ENCODE assay signal across 25 cellular contexts in the genomic region with DNA sequence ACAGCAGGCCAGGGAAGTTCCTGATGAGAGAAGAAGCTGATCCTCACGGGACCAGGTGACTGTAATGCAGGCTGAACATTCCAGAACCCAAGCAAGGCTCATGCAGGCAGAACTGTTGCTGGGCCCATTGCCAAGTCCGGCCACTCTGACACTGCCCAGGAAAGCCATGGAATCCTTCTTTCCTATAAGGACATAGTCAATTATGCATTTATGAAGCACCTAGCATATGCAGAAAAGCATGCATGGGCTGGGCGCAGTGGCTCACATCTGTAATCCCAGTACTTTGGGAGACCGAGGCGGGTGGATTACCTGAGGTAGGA.
A peak's percentile ranks its signal among the peaks of the same experiment; 100 is the strongest.
DNase-seq lines count a peak whose midpoint lies in the region; ATAC-seq, FAIRE-seq and TF ChIP-seq lines count a peak whose summit lies in the region.
"Had no signal": no experiment of that assay in that cellular context is flagged by ENCODE, and none has a peak within 500 bp of the region (broad histone marks: within the 10 kb centered on the region; RNA-seq: fewer than 3 reads in every experiment).

No MANE protein-coding gene starts in this region.

- no peak overlapping the region for H4K91ac ChIP-seq in H1 (replicated peaks; ENCODE audit: insufficient read length, low read length)

- H3K27me3 ChIP-seq in heart left ventricle = no peaks in the 10 kb centered on the region
- H3K27me3 ChIP-seq in H1 (replicated peaks in 1 of 4; ENCODE audit: control insufficient read depth in 3 of 4, extremely low read depth in 1 of 4, insufficient read depth in 3 of 4, low read length in 3 of 4) = no peaks in the 10 kb centered on the region
- H3K27me3 ChIP-seq in subcutaneous abdominal adipose tissue (ENCODE audit: control insufficient read depth in 5 of 5, insufficient read depth in 4 of 5, low read length in 5 of 5) = no peaks in the 10 kb centered on the region
- H3K27me3 ChIP-seq: BE2C; BLaER1 treated with 17β-estradiol and CSF1 and Interleukin-3, amounts not matched to agents 10 nM and 100 nM had no signal

- no peak for TF ChIP-seq CTCF in heart left ventricle (IDR thresholded peaks at IDR 0.05)
- no peak for TF ChIP-seq CTCF in H1 (IDR thresholded peaks at IDR 0.05; ENCODE audit: control extremely low read depth in 1 of 3, insufficient read depth in 1 of 3, low read depth in 1 of 3, low read length in 3 of 3)

- H3K4me1 ChIP-seq in heart left ventricle (peaks cover 0 to 26% (median 7%) of the 10 kb centered on the region in 12 donors), H1 (replicated peaks in 1 of 4; ENCODE audit: control insufficient read depth in 3 of 4, insufficient read depth in 4 of 4, low read length in 3 of 4) (peaks cover 0 to 3% (median 2%) of the 10 kb centered on the region in 4 experiments; a peak in 2 of 7 replicates), subcutaneous abdominal adipose tissue (ENCODE audit: control insufficient read depth in 5 of 5, insufficient read depth in 5 of 5, low read length in 5 of 5) (peaks cover 3 to 34% (median 19%) of the 10 kb centered on the region in 5 donors)
- H3K4me1 ChIP-seq: A549; BE2C; BLaER1 treated with 17β-estradiol and CSF1 and Interleukin-3, amounts not matched to agents 10 nM and 100 nM had no signal

- H2BK12ac ChIP-seq in H1 (ENCODE audit: low read depth, low read length) = no peak overlapping the region

- peaks cover 0 to 7% of the 10 kb centered on the region in 2 experiments for H4K20me1 ChIP-seq in H1 (replicated peaks in 1 of 2; ENCODE audit: control insufficient read depth in 1 of 2, insufficient read depth in 2 of 2, low read length in 2 of 2)
- H4K20me1 ChIP-seq: BLaER1 treated with 17β-estradiol and CSF1 and Interleukin-3, amounts not matched to agents 10 nM and 100 nM had no signal

- no peak overlapping the region for H3K56ac ChIP-seq in H1 (replicated peaks; ENCODE audit: insufficient read length, low read depth, low read length)

- POLR2A ChIA-PET in H1 (lab: Charles Lee; ENCODE audit: partially characterized antibody) = no interaction called here

- H3K27ac ChIP-seq in heart left ventricle (peak overlapping the region in 10 of 12 donors; percentile 60 to 92 (median 74)), H1 (ENCODE audit: low read depth, low read length) (no peak overlapping the region), subcutaneous abdominal adipose tissue (ENCODE audit: low read depth, low read length) (peak overlapping the region; percentile 21)
- H3K27ac ChIP-seq: A549; BLaER1 treated with 17β-estradiol and CSF1 and Interleukin-3, amounts not matched to agents 10 nM and 100 nM; GM23248 had no signal

- no peaks in the 10 kb centered on the region for H3K36me3 ChIP-seq in heart left ventricle
- no peaks in the 10 kb centered on the region for H3K36me3 ChIP-seq in H1 (ENCODE audit: control insufficient read depth in 2 of 4, insufficient read depth in 4 of 4, low read length in 3 of 4)
- no peaks in the 10 kb centered on the region for H3K36me3 ChIP-seq in subcutaneous abdominal adipose tissue (ENCODE audit: control insufficient read depth in 5 of 5, insufficient read depth in 5 of 5, low read length in 5 of 5)
- H3K36me3 ChIP-seq: BE2C; BLaER1 treated with 17β-estradiol and CSF1 and Interleukin-3, amounts not matched to agents 10 nM and 100 nM had no signal

- H2BK5ac ChIP-seq in H1 (ENCODE audit: low read depth, low read length) = no peak overlapping the region

- no peak overlapping the region for H4K5ac ChIP-seq in H1 (ENCODE audit: insufficient read length, low read depth, low read length)

- TF ChIP-seq RAD21 in H1 (IDR thresholded peaks at IDR 0.05 in 1 of 2, conservative IDR thresholded peaks at IDR 0.05 in 1 of 2; ENCODE audit: low read depth in 2 of 2, low read length in 2 of 2) = no peak

- TF ChIP-seq POLR2A in heart left ventricle (IDR thresholded peaks at IDR 0.05) (no peak), H1 (IDR thresholded peaks at IDR 0.05; ENCODE audit: control extremely low read depth in 1 of 2, low read depth in 2 of 2, low read length in 2 of 2) (no peak)

- intact Hi-C loops in heart left ventricle (cut with DNase I) (loop anchor here in 2 of 10 donors (5.0 to 10.0 kb wide), 3 partner anchors 85 to 162 kb away; partner anchors contain the start of gene SLC1A3 (in 1 of the 2)), Right ventricle myocardium inferior (cut with DNase I) (loop anchor here (5.0 kb wide), 2 partner anchors 50 to 85 kb away; partner anchors contain the start of gene SLC1A3), left ventricle myocardium superior (cut with micrococcal nuclease) (no loop called here)

- no peak overlapping the region for H2AK5ac ChIP-seq in H1 (ENCODE audit: low read depth, low read length)

- H4K8ac ChIP-seq in H1 (ENCODE audit: extremely low read depth, insufficient read depth, low read length) = no peak overlapping the region; the same call in 1 of the 2 replicates

- H2BK120ac ChIP-seq in H1 (replicated peaks; ENCODE audit: low read depth, low read length) = no peak overlapping the region

- H2AFZ ChIP-seq in H1 (ENCODE audit: low read length) = 0 out of 2 replicates have a peak overlapping the region, but pooled peaks have one; percentile 97
- H2AFZ ChIP-seq: GM23248 had no signal

- FAIRE-seq in H1 (lab: Jason Lieb, UNC) = no peak
- FAIRE-seq: A549, D721Med, GM12891, GM19239 had no signal

- H3K9me3 ChIP-seq in heart left ventricle = peaks cover 0 to 10% (median 0%) of the 10 kb centered on the region in 12 donors
- no peaks in the 10 kb centered on the region for H3K9me3 ChIP-seq in H1 (ENCODE audit: insufficient read depth in 2 of 2, low read depth in 1 of 2, low read length in 1 of 2)
- no peaks in the 10 kb centered on the region for H3K9me3 ChIP-seq in subcutaneous abdominal adipose tissue (ENCODE audit: control insufficient read depth in 5 of 5, low read length in 5 of 5)
- H3K9me3 ChIP-seq: A549, BE2C had no signal

- no peak for ATAC-seq in heart left ventricle
- ATAC-seq in Right ventricle myocardium inferior = no peak
- ATAC-seq in left ventricle myocardium superior = no peak
- ATAC-seq in GM18873 (IDR thresholded peaks at IDR 0.05; ENCODE audit: low FRiP score, unreplicated experiment) = no peak
- ATAC-seq: A549, HCT116 had no signal

- DNase-seq in heart left ventricle = peak in 1 of 5 donors; percentile 28
- DNase-seq in Right ventricle myocardium inferior (ENCODE audit: missing footprints) = no peak
- no peak for DNase-seq in H1 (ENCODE audit: low read depth in 1 of 2, low spot score in 2 of 2)
- peak; percentile 42 for DNase-seq in left ventricle myocardium superior
- no peak for DNase-seq in NCI-H2081 (lab: John Stamatoyannopoulos, UW)
- DNase-seq: 8988T; ACHN; AML-193; BE2C; CD4-positive, alpha-beta T cell; CD8-positive, alpha-beta memory T cell; DMS 273 treated with DMSO at 0.1 percent for 48 hours; DMS79; EL; GDM1; H9 had no signal

- no peaks in the 10 kb centered on the region for H3K79me1 ChIP-seq in H1 (ENCODE audit: low read depth, low read length)

- H2BK20ac ChIP-seq in H1 (ENCODE audit: low read length) = no peak overlapping the region; the same call in 1 of the 2 replicates

- H3K4me3 ChIP-seq in heart left ventricle (no peak overlapping the region), H1 (ENCODE audit: extremely low read depth in 1 of 4, insufficient read depth in 2 of 4, low read depth in 3 of 4, low read length in 4 of 4) (no peak overlapping the region), subcutaneous abdominal adipose tissue (ENCODE audit: low read depth in 1 of 5, low read length in 5 of 5) (no peak overlapping the region)
- H3K4me3 ChIP-seq: A549; BLaER1 treated with 17β-estradiol and CSF1 and Interleukin-3, amounts not matched to agents 10 nM and 100 nM; GM23248 had no signal

- no peaks in the 10 kb centered on the region for H3K79me2 ChIP-seq in H1 (ENCODE audit: control insufficient read depth in 1 of 2, insufficient read depth in 2 of 2, low read length in 2 of 2)

- H3K14ac ChIP-seq in H1 (ENCODE audit: insufficient read length) = no peak overlapping the region

- H3K23ac ChIP-seq in H1 (ENCODE audit: insufficient read length) = no peak overlapping the region

- H3K23me2 ChIP-seq in H1 (ENCODE audit: low read depth, low read length) = peaks cover 6% of the 10 kb centered on the region; the same call in 1 of the 2 replicates

- no peak overlapping the region for H3K4ac ChIP-seq in H1 (replicated peaks; ENCODE audit: insufficient read length, low read depth, low read length)

- 0 out of 2 replicates have a peak overlapping the region, but pooled peaks have one; percentile 63 for H2BK15ac ChIP-seq in H1 (ENCODE audit: low read length)

- no peak overlapping the region for H3K18ac ChIP-seq in H1 (ENCODE audit: extremely low read depth, low read length)

- TF ChIP-seq EP300 in H1 (IDR thresholded peaks at IDR 0.05; ENCODE audit: borderline replicate concordance in 1 of 2, low read depth in 2 of 2, low read length in 2 of 2) = no peak

- H3K9ac ChIP-seq in H1 (replicated peaks in 1 of 4; ENCODE audit: extremely low read depth in 1 of 4, low read depth in 3 of 4, low read length in 3 of 4) = no peak overlapping the region
- H3K9ac ChIP-seq in subcutaneous abdominal adipose tissue (ENCODE audit: low read length in 5 of 5) = no peak overlapping the region
- H3K9ac ChIP-seq: BLaER1 treated with 17β-estradiol and CSF1 and Interleukin-3, amounts not matched to agents 10 nM and 100 nM; GM23248 had no signal

- CTCF ChIA-PET in H1 (lab: Charles Lee; ENCODE audit: partially characterized antibody) = interaction anchor here (0.8 to 1.6 kb wide), 4 partner anchors 15 to 168 kb away, joined by 3 to 5 read pairs (median 3); no protein-coding TSS in a partner anchor

- no peak overlapping the region for H3K4me2 ChIP-seq in H1 (ENCODE audit: insufficient read depth in 1 of 2, low read depth in 2 of 2, low read length in 2 of 2)
- H3K4me2 ChIP-seq: A549; BLaER1 treated with 17β-estradiol and CSF1 and Interleukin-3, amounts not matched to agents 10 nM and 100 nM had no signal

- WGBS in heart left ventricle, 4 donors = 62 to 76% (median 75%) methylated on average over 4 to 5 of the region's 5 CpGs
- 85% methylated on average over 5 of the region's 5 CpGs; no CpG with 5 or more reads in 1 of the 2 experiments for WGBS in H1 (ENCODE audit: extremely low coverage in 1 of 2, insufficient coverage in 1 of 2, insufficient read length in 1 of 2, insufficient replicate concordance in 2 of 2, low coverage in 1 of 2, low lambda C conversion rate in 2 of 2, missing lambda C conversion rate in 1 of 2), 2 experiments

TF ChIP-seq in H1, 55 proteins besides CTCF, POLR2A, EP300 and RAD21 (continues in another document):
- no peak for TF ChIP-seq BCL11A (IDR thresholded peaks at IDR 0.05; ENCODE audit: low read depth in 2 of 2, low read length in 2 of 2)
- TF ChIP-seq POLR2AphosphoS5 (IDR thresholded peaks at IDR 0.05; ENCODE audit: low read depth, low read length) = no peak
- no peak for TF ChIP-seq HDAC6 (IDR thresholded peaks at IDR 0.05; ENCODE audit: low read depth, low read length)
- TF ChIP-seq, protein P1, sequence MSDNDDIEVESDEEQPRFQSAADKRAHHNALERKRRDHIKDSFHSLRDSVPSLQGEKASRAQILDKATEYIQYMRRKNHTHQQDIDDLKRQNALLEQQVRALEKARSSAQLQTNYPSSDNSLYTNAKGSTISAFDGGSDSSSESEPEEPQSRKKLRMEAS (IDR thresholded peaks at IDR 0.05) = no peak
- TF ChIP-seq CTBP2 (IDR thresholded peaks at IDR 0.05; ENCODE audit: borderline replicate concordance, insufficient read depth, insufficient read length, low read length) = no peak
- no peak for TF ChIP-seq KDM5A (IDR thresholded peaks at IDR 0.05; ENCODE audit: low read length)
